ENCODE assay signal across 8 cellular contexts in genomic region chr1:29123871-29124365, GRCh38. TPM values are rescaled to one million over a fixed set of nuclear protein-coding genes. Genes with fewer than 3 reads are reported as not detected.
A peak's percentile ranks its signal among the peaks of the same experiment; 100 is the strongest.
DNase-seq lines count a peak whose midpoint lies in the region; ATAC-seq and TF ChIP-seq lines count a peak whose summit lies in the region.

Gene TMEM200B, minus strand, starts transcription at chr1:29123903. Its CDS starts 2,075 bp downstream, at chr1:29121828.

- TF ChIP-seq POLR2A in Peyer's patch (IDR thresholded peaks at IDR 0.05), result no peak

- WGBS in esophagus, 2 donors, result 0 to 1% methylated on average over 24 to 50 of the region's 50 CpGs

- H3K4me3 ChIP-seq in Peyer's patch (peak within 1 kb of the TSS; percentile 45 to 67 (median 64)), esophagus (ENCODE audit: low read depth in 1 of 2, low read length in 2 of 2) (peak within 1 kb of the TSS; percentile 48 to 50)

- intact Hi-C loops in Calu3 (cut with micrococcal nuclease; ENCODE audit: unreplicated experiment), result no loop called here

- peak within 1 kb of the TSS; percentile 68 to 94 (median 78) for H3K27ac ChIP-seq in Peyer's patch
- peak within 1 kb of the TSS; percentile 85 to 87 for H3K27ac ChIP-seq in esophagus (ENCODE audit: low read depth in 2 of 2, low read length in 1 of 2)

- H3K4me1 ChIP-seq in Peyer's patch (peaks cover 9 to 44% (median 27%) of the 10 kb centered on the region in 4 donors), esophagus (ENCODE audit: control insufficient read depth in 2 of 2, insufficient read depth in 2 of 2, low read length in 1 of 2) (peaks cover 0 to 14% of the 10 kb centered on the region in 2 donors)

- H3K27me3 Mint-ChIP-seq in Calu3 (ENCODE audit: unreplicated experiment), result peaks cover 39% of the 10 kb centered on the region
- peaks cover 44% of the 10 kb centered on the region for H3K27me3 Mint-ChIP-seq in neural crest cell (ENCODE audit: low read depth)

- TF ChIP-seq CTCF in Calu3 (IDR thresholded peaks at IDR 0.05; ENCODE audit: unreplicated experiment), result no peak
- TF ChIP-seq CTCF in Peyer's patch (IDR thresholded peaks at IDR 0.05), result no peak
- TF ChIP-seq CTCF in neural crest cell (conservative IDR thresholded peaks at IDR 0.05), result no peak

- H3K4me3 Mint-ChIP-seq in Calu3 (ENCODE audit: low read depth, unreplicated experiment) (peak within 1 kb of the TSS; percentile 61), neural crest cell (peak within 1 kb of the TSS; percentile 83)

- no TSS peak for BruUV-seq in Calu3 (replicated peaks; lab: Mats Ljungman, UMichigan)

- H3K9me3 Mint-ChIP-seq in Calu3 (ENCODE audit: low read depth, unreplicated experiment) (no peaks in the 10 kb centered on the region), neural crest cell (no peaks in the 10 kb centered on the region)

- H3K4me1 Mint-ChIP-seq in Calu3 (ENCODE audit: low read depth, unreplicated experiment) (no peaks in the 10 kb centered on the region), neural crest cell (peaks cover 11% of the 10 kb centered on the region)

- peaks cover 10% of the 10 kb centered on the region for H3K36me3 Mint-ChIP-seq in Calu3 (ENCODE audit: insufficient read depth, unreplicated experiment)
- peaks cover 6% of the 10 kb centered on the region for H3K36me3 Mint-ChIP-seq in neural crest cell (ENCODE audit: low read depth)

- DNase-seq in Calu3, result no peak
- DNase-seq in Peyer's patch, result peak in 1 of 3 donors; percentile 50
- DNase-seq in neural crest cell (ENCODE audit: low read depth, low spot score), result no peak
- no peak for DNase-seq in NCI-H1417 treated with DMSO at 0.1 percent for 48 hours (lab: John Stamatoyannopoulos, UW)

- ATAC-seq in GM21515 (IDR thresholded peaks at IDR 0.05; ENCODE audit: unreplicated experiment), result no peak
- ATAC-seq in GM19395 (IDR thresholded peaks at IDR 0.05; ENCODE audit: unreplicated experiment), result no peak
- ATAC-seq in HG03460 (IDR thresholded peaks at IDR 0.05; ENCODE audit: unreplicated experiment), result no peak

- H3K27me3 ChIP-seq in Peyer's patch (peaks cover 0 to 16% of the 10 kb centered on the region in 2 donors), esophagus (ENCODE audit: control insufficient read depth in 1 of 2, insufficient read depth in 2 of 2, low read length in 2 of 2) (peaks cover 0 to 7% of the 10 kb centered on the region in 2 donors)

- H3K27ac Mint-ChIP-seq in Calu3 (ENCODE audit: unreplicated experiment) (no peak within 1 kb of the TSS), neural crest cell (ENCODE audit: unreplicated experiment) (no peak within 1 kb of the TSS)

- H3K36me3 ChIP-seq in Peyer's patch (no peaks in the 10 kb centered on the region), esophagus (ENCODE audit: control insufficient read depth in 2 of 2, insufficient read depth in 2 of 2, low read length in 1 of 2) (peaks cover 0 to 2% of the 10 kb centered on the region in 2 donors)

- CTCF ChIA-PET in Calu3 (lab: Charles Lee), result interaction anchor here (0.6 kb wide), 1 partner anchor 315 kb away, joined by 6 read pairs; no protein-coding TSS in a partner anchor

- H3K9me3 ChIP-seq in Peyer's patch, result no peaks in the 10 kb centered on the region
- no peaks in the 10 kb centered on the region for H3K9me3 ChIP-seq in esophagus (ENCODE audit: control insufficient read depth in 2 of 2, insufficient read depth in 1 of 2, low read depth in 1 of 2, low read length in 1 of 2)

RNA-seq across cellular contexts. Expression of gene TMEM200B, which starts in this region (rescaled TPM):
- total RNA-seq in Calu3 (2022) (0.15 TPM in 1 of 2 replicates, not detected in the other), Peyer's patch (1 to 10 TPM; 2.0 to 2.8 (median 2.3) TPM), neural crest cell (3.7 and 3.8 TPM in 2 replicates)
- 1 to 10 TPM; 2.1 to 3.9 TPM for polyA plus RNA-seq in esophagus
